1 cellular context compared by ENCODE assay signal in genomic region chr9:38067892-38068615, GRCh38.
TF ChIP-seq lines count a peak whose summit lies in the region.

No MANE protein-coding gene starts in this region.

TF ChIP-seq in IMR-90, 13 proteins besides CTCF, POLR2A, EP300 and RAD21 (continued from another document):
- peak; percentile 53; the same call in 1 of the 2 replicates for TF ChIP-seq CHD1 (IDR thresholded peaks at IDR 0.05; ENCODE audit: low read depth, low read length)
- TF ChIP-seq SMC3 (IDR thresholded peaks at IDR 0.05; ENCODE audit: low read depth, low read length) = no peak
- TF ChIP-seq ELK1 (IDR thresholded peaks at IDR 0.05; ENCODE audit: borderline replicate concordance, low read depth, low read length) = no peak
- TF ChIP-seq MAFK (IDR thresholded peaks at IDR 0.05; ENCODE audit: low read depth, low read length) = no peak
- TF ChIP-seq BHLHE40 (IDR thresholded peaks at IDR 0.05; ENCODE audit: low read depth, low read length) = no peak
- TF ChIP-seq FOS (IDR thresholded peaks at IDR 0.05; ENCODE audit: low read depth, low read length) = no peak
- TF ChIP-seq, protein P1, sequence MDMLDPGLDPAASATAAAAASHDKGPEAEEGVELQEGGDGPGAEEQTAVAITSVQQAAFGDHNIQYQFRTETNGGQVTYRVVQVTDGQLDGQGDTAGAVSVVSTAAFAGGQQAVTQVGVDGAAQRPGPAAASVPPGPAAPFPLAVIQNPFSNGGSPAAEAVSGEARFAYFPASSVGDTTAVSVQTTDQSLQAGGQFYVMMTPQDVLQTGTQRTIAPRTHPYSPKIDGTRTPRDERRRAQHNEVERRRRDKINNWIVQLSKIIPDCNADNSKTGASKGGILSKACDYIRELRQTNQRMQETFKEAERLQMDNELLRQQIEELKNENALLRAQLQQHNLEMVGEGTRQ (IDR thresholded peaks at IDR 0.05; ENCODE audit: low read depth, low read length) = no peak
- TF ChIP-seq RFX5 (IDR thresholded peaks at IDR 0.05; ENCODE audit: low read depth, low read length) = no peak
